In the genomic region with DNA sequence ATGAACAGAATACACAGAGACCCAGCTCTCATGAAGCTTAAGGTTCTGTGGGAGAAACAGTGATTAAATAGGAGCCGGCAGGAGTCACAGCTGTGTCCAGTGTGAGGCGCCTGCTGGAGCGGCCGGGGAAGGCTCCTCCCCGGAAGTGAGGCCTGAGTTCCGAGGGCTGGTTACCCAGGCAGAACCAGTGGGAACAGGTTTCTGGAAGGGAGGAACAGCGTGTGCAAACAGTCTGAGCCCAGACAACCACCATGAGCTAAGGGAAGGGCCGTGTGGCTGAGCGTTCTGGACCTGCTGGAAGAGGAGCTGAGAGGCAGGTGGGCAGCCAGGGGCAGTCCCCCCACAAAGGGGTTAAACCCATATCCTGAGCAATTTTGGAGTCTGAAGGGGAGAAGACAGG, we compare ENCODE assay signal across 16 cellular contexts. TPM values are rescaled to one million over a fixed set of nuclear protein-coding genes. Genes with fewer than 3 reads are reported as not detected.
DNase-seq lines count a peak whose midpoint lies in the region; ATAC-seq and TF ChIP-seq lines count a peak whose summit lies in the region.
"Had no signal": no experiment of that assay in that cellular context is flagged by ENCODE, and none has a peak within 500 bp of the region (broad histone marks: within the 10 kb centered on the region; RNA-seq: fewer than 3 reads in every experiment).

No MANE protein-coding gene starts in this region.

- ATAC-seq in HG02870 (IDR thresholded peaks at IDR 0.05; ENCODE audit: unreplicated experiment): no peak

- peaks cover 2 to 14% (median 11%) of the 10 kb centered on the region in 3 donors for H3K27me3 Mint-ChIP-seq in CD14-positive monocyte (ENCODE audit: low read depth in 3 of 3)

- TF ChIP-seq CTCF in 22Rv1 (IDR thresholded peaks at IDR 0.05): peak; percentile 19; the same call in 1 of the 2 replicates
- TF ChIP-seq CTCF in CD14-positive monocyte (IDR thresholded peaks at IDR 0.05): no peak

- no peaks in the 10 kb centered on the region for H3K36me3 Mint-ChIP-seq in CD14-positive monocyte

- DNase-seq in ELF-1 (ENCODE audit: low read depth, low spot score) (peak; percentile 18), SHP77 treated with DMSO at 0.1 percent for 48 hours (lab: John Stamatoyannopoulos, UW) (peak; percentile 20), kidney tubule cell (ENCODE audit: low spot score) (peak; percentile 6), CD14-positive monocyte (ENCODE audit: low spot score) (no peak), DMS153 (lab: John Stamatoyannopoulos, UW) (no peak)
- no peak for DNase-seq in stimulated activated CD4-positive, alpha-beta T cell treated with anti-CD3 and anti-CD28 coated beads, Interleukin-2, amount 100 ng/mL, for 48 hours
- DNase-seq: GF-D8, NCI-H1417 treated with DMSO at 0.1 percent for 48 hours, NCI-H187 treated with DMSO at 0.1 percent for 48 hours, NCI-H226, NCI-H524, RPMI8226, SIG-M5 had no signal

- no peak overlapping the region for H3K27ac Mint-ChIP-seq in CD14-positive monocyte

- H3K27ac ChIP-seq in 22Rv1: no peak overlapping the region
- H3K27ac ChIP-seq: BLaER1 treated with 17β-estradiol and CSF1 and Interleukin-3, amounts not matched to agents 10 nM and 100 nM had no signal

- H3K4me1 Mint-ChIP-seq in CD14-positive monocyte: no peaks in the 10 kb centered on the region

- H3K9me3 Mint-ChIP-seq in CD14-positive monocyte: peaks cover 0 to 4% (median 0%) of the 10 kb centered on the region in 7 donors

- no peak overlapping the region for H3K4me3 Mint-ChIP-seq in CD14-positive monocyte

- intact Hi-C loops in CD14-positive monocyte (cut with micrococcal nuclease): no loop called here

RNA-seq across cellular contexts. Expression of gene NPAS2, which starts 26.0 kb away (rescaled TPM):
- polyA plus RNA-seq in CD14-positive monocyte: not detected

Comparison
In these comparisons a context has a peak if more than half of its experiments do, and no peak if none do; other contexts are left out.
1. DNase-seq: peak in ELF-1 (single experiment), SHP77 treated with DMSO at 0.1 percent for 48 hours (single experiment) and kidney tubule cell (single experiment); none in CD14-positive monocyte (single experiment), stimulated activated CD4-positive, alpha-beta T cell treated with anti-CD3 and anti-CD28 coated beads, Interleukin-2, amount 100 ng/mL, for 48 hours (0 of 2) and DMS153 (single experiment).